In genomic region chr5:99169309-99169708, GRCh38 we compare ENCODE assay signal across 9 cellular contexts.
DNase-seq lines count a peak whose midpoint lies in the region; ATAC-seq and TF ChIP-seq lines count a peak whose summit lies in the region.
"Had no signal": no experiment of that assay in that cellular context is flagged by ENCODE, and none has a peak within 500 bp of the region (broad histone marks: within the 10 kb centered on the region; RNA-seq: fewer than 3 reads in every experiment).

No MANE protein-coding gene starts in this region.

- peak overlapping the region; percentile 22 to 84 (median 45); a peak in 3 of 7 replicates for H3K27ac Mint-ChIP-seq in H9
- no peak overlapping the region for H3K27ac Mint-ChIP-seq in neural crest cell (ENCODE audit: unreplicated experiment)
- H3K27ac Mint-ChIP-seq: activated T-helper 17 cell treated with anti-CD3 and anti-CD28 coated beads, Interleukin-2, amount 50 U/mL, for 72 hours had no signal

- no peak overlapping the region for H3K4me3 ChIP-seq in choroid plexus epithelial cell (ENCODE audit: low read depth, low read length)
- H3K4me3 ChIP-seq in right cardiac atrium (ENCODE audit: low read length): no peak overlapping the region

- H2AFZ ChIP-seq in H9 (ENCODE audit: low read length): no peak overlapping the region

- no peak overlapping the region for H3K56ac ChIP-seq in H9 (ENCODE audit: insufficient read length, low read depth, low read length)

- H4K5ac ChIP-seq in H9 (ENCODE audit: insufficient read length, low read depth, low read length): no peak overlapping the region

- H3K4ac ChIP-seq in H9 (ENCODE audit: low read depth, low read length): no peak overlapping the region

- H3K4me1 Mint-ChIP-seq in H9: peaks cover 19 to 24% of the 10 kb centered on the region in 2 experiments
- no peaks in the 10 kb centered on the region for H3K4me1 Mint-ChIP-seq in neural crest cell
- H3K4me1 Mint-ChIP-seq: activated T-helper 17 cell treated with anti-CD3 and anti-CD28 coated beads, Interleukin-2, amount 50 U/mL, for 72 hours had no signal

- H4K8ac ChIP-seq in H9 (replicated peaks; ENCODE audit: insufficient read length, low read depth, low read length): no peak overlapping the region

- H2BK120ac ChIP-seq in H9 (ENCODE audit: low read depth, low read length, poor library complexity, severe bottlenecking): no peak overlapping the region

- H2AK5ac ChIP-seq in H9 (ENCODE audit: insufficient read length, low read length): no peak overlapping the region

- no peak overlapping the region for H3K9ac ChIP-seq in H9 (ENCODE audit: extremely low read depth, insufficient read length, low read length)

- ATAC-seq in right cardiac atrium: no peak
- no peak for ATAC-seq in GM18870 (IDR thresholded peaks at IDR 0.05; ENCODE audit: unreplicated experiment)
- ATAC-seq in HG03159 (IDR thresholded peaks at IDR 0.05; ENCODE audit: unreplicated experiment): no peak
- ATAC-seq in GM19328 (IDR thresholded peaks at IDR 0.05; ENCODE audit: unreplicated experiment): no peak
- ATAC-seq: activated T-helper 17 cell treated with anti-CD3 and anti-CD28 coated beads, Interleukin-2, amount 50 U/mL, for 72 hours had no signal

- no peak overlapping the region for H3K27ac ChIP-seq in H9 (ENCODE audit: insufficient read length, low read depth, low read length)
- no peak overlapping the region for H3K27ac ChIP-seq in right cardiac atrium (ENCODE audit: low read length)

- intact Hi-C loops in right cardiac atrium (cut with DNase I): no loop called here

- H3K4me2 ChIP-seq in H9 (ENCODE audit: insufficient read depth, insufficient read length, low read length): no peak overlapping the region

- no peak overlapping the region for H3K23ac ChIP-seq in H9 (ENCODE audit: insufficient read length, low read depth, low read length)

- H3K14ac ChIP-seq in H9 (ENCODE audit: insufficient read depth, low read length): no peak overlapping the region

- H3K4me3 Mint-ChIP-seq in H9 (no peak overlapping the region), neural crest cell (no peak overlapping the region)
- H3K4me3 Mint-ChIP-seq: activated T-helper 17 cell treated with anti-CD3 and anti-CD28 coated beads, Interleukin-2, amount 50 U/mL, for 72 hours had no signal

- H3K27me3 ChIP-seq in H9 (ENCODE audit: insufficient read depth, low read length): no peaks in the 10 kb centered on the region
- H3K27me3 ChIP-seq in right cardiac atrium (ENCODE audit: control insufficient read depth, insufficient read depth): no peaks in the 10 kb centered on the region

- no peak overlapping the region for H2BK15ac ChIP-seq in H9 (ENCODE audit: low read depth, low read length)

- H3K36me3 Mint-ChIP-seq in H9 (ENCODE audit: insufficient read depth in 1 of 3, low read depth in 3 of 3) (no peaks in the 10 kb centered on the region), neural crest cell (ENCODE audit: low read depth) (no peaks in the 10 kb centered on the region)

- no peaks in the 10 kb centered on the region for H4K20me1 ChIP-seq in H9 (ENCODE audit: control insufficient read depth, insufficient read depth, insufficient read length)

- no peaks in the 10 kb centered on the region for H3K79me1 ChIP-seq in H9 (ENCODE audit: insufficient read depth, low read depth, low read length, poor library complexity, severe bottlenecking)

- H4K91ac ChIP-seq in H9 (ENCODE audit: insufficient read length, low read depth, low read length): no peak overlapping the region

- no peaks in the 10 kb centered on the region for H3K79me2 ChIP-seq in H9 (ENCODE audit: insufficient read depth, low read length)

- TF ChIP-seq CTCF in H9 (conservative IDR thresholded peaks at IDR 0.05) (peak; percentile 59; the same call in 2 of the 3 replicates), choroid plexus epithelial cell (conservative IDR thresholded peaks at IDR 0.05; ENCODE audit: low read depth, low read length) (peak; percentile 51), neural crest cell (conservative IDR thresholded peaks at IDR 0.05) (peak; percentile 57)

- no peak overlapping the region for H2BK12ac ChIP-seq in H9 (ENCODE audit: insufficient read length, low read depth, low read length)

- peaks cover 0 to 6% of the 10 kb centered on the region in 2 experiments; a peak in 3 of 5 replicates for H3K9me3 Mint-ChIP-seq in H9
- H3K9me3 Mint-ChIP-seq in neural crest cell: no peaks in the 10 kb centered on the region

- H2BK20ac ChIP-seq in H9 (ENCODE audit: low read depth, low read length, poor library complexity, severe bottlenecking): no peak overlapping the region

- H3K4me1 ChIP-seq in H9 (ENCODE audit: insufficient read depth, low read length) (no peaks in the 10 kb centered on the region), right cardiac atrium (ENCODE audit: control insufficient read depth, insufficient read depth, low read length) (no peaks in the 10 kb centered on the region)

- H3K27me3 Mint-ChIP-seq in H9 (ENCODE audit: low read depth): no peaks in the 10 kb centered on the region
- H3K27me3 Mint-ChIP-seq in neural crest cell (ENCODE audit: low read depth): peaks cover 12% of the 10 kb centered on the region

- H2BK5ac ChIP-seq in H9 (ENCODE audit: insufficient read length, low read length): no peak overlapping the region

- H3K18ac ChIP-seq in H9 (ENCODE audit: insufficient read length, low read depth, low read length): no peak overlapping the region

- no CpG with 5 or more reads among the region's 3 CpGs for WGBS in H9 (ENCODE audit: extremely low coverage, insufficient read length, low lambda C conversion rate)
- 45% methylated on average over 3 of the region's 3 CpGs for WGBS in right cardiac atrium

- H3K9me3 ChIP-seq in H9 (ENCODE audit: control insufficient read depth, low read depth, low read length) (no peaks in the 10 kb centered on the region), right cardiac atrium (ENCODE audit: control insufficient read depth, low read length) (no peaks in the 10 kb centered on the region)

- no peak overlapping the region for H3T11ph ChIP-seq in H9 (ENCODE audit: low read length)

- no peaks in the 10 kb centered on the region for H3K23me2 ChIP-seq in H9 (ENCODE audit: insufficient read length, low read depth, low read length, poor library complexity, severe bottlenecking)

- DNase-seq in H9: no peak
- DNase-seq in NCI-H69 (lab: John Stamatoyannopoulos, UW): peak; percentile 55
- peak; percentile 49 for DNase-seq in choroid plexus epithelial cell (ENCODE audit: low read depth)
- no peak for DNase-seq in neural crest cell (ENCODE audit: low read depth, low spot score)
- DNase-seq in right cardiac atrium: no peak

Comparison
In these comparisons a context has a peak if more than half of its experiments do, and no peak if none do; other contexts are left out.
1. DNase-seq: peak in NCI-H69 (single experiment) and choroid plexus epithelial cell (single experiment); none in H9 (single experiment), neural crest cell (single experiment) and right cardiac atrium (0 of 3).
2. Peak in every context shown above with its lines, with median percentiles within 50 percentile points of each other: CTCF ChIP-seq.